Comparison of ENCODE assay signal across 21 cellular contexts in the genomic region with DNA sequence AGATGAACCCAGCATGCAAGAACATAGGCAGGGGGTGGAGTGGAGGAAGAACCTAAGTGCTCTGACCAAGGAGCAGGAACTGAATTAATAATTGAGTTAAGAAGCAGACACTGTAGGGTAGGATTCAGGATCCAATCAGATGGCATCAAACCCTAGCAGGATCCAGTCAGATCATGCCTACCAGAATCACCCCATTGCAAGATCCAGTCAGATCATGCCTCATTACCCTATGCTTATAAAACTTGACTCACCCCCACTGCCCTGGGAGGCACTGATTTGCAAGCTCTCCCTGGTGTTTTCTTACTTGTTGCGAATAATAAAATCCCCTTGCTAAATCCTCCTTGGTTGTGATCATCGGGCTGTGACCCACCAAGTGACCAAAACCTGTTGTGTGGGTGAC. TPM values are rescaled to one million over a fixed set of nuclear protein-coding genes. Genes with fewer than 3 reads are reported as not detected.
"Had no signal": no experiment of that assay in that cellular context is flagged by ENCODE, and none has a peak within 500 bp of the region (broad histone marks: within the 10 kb centered on the region; RNA-seq: fewer than 3 reads in every experiment).

No MANE protein-coding gene starts in this region.

- ATAC-seq: activated CD8-positive, alpha-beta T cell treated with anti-CD3 and anti-CD28 coated beads for 36 hours; activated T-helper 17 cell treated with anti-CD3 and anti-CD28 coated beads, Interleukin-2, amount 50 U/mL, for 72 hours; left lung; stimulated activated naive CD8-positive, alpha-beta T cell treated with anti-CD3 and anti-CD28 coated beads, Interleukin-15, Interleukin-2, amounts not matched to agents 100 U/mL and 50 U/mL, for 24 hours had no signal

- H3K36me3 Mint-ChIP-seq: activated naive CD8-positive, alpha-beta T cell treated with anti-CD3 and anti-CD28 coated beads for 36 hours had no signal

- H3K27ac ChIP-seq: cardiac muscle cell, esophagus squamous epithelium, left lung, tibial artery had no signal

- H3K27me3 ChIP-seq: cardiac muscle cell, esophagus squamous epithelium, left lung, tibial artery had no signal

- H3K27me3 Mint-ChIP-seq: activated B cell treated with CpG ODN at 0.5 μM for 24 hours; activated CD8-positive, alpha-beta T cell treated with anti-CD3 and anti-CD28 coated beads for 36 hours; activated naive CD8-positive, alpha-beta T cell treated with anti-CD3 and anti-CD28 coated beads for 36 hours; activated T-helper 17 cell treated with anti-CD3 and anti-CD28 coated beads, Interleukin-2, amount 50 U/mL, for 72 hours; dendritic cell treated with granulocyte-macrophage colony-stimulating factor and Interleukin-4, amounts not matched to agents 40 ng/mL and 50 ng/mL, for 4 days had no signal

- H3K27ac Mint-ChIP-seq: activated B cell treated with CpG ODN at 0.5 μM for 24 hours; activated CD8-positive, alpha-beta T cell treated with anti-CD3 and anti-CD28 coated beads for 36 hours; activated naive CD8-positive, alpha-beta T cell treated with anti-CD3 and anti-CD28 coated beads for 36 hours; activated T-helper 17 cell treated with anti-CD3 and anti-CD28 coated beads, Interleukin-2, amount 50 U/mL, for 72 hours; dendritic cell treated with granulocyte-macrophage colony-stimulating factor and Interleukin-4, amounts not matched to agents 40 ng/mL and 50 ng/mL, for 4 days had no signal

- DNase-seq: activated B cell treated with CpG ODN at 0.5 μM for 24 hours; activated CD4-positive, alpha-beta T cell treated with anti-CD3 and anti-CD28 coated beads for 48 hours; activated CD8-positive, alpha-beta T cell treated with anti-CD3 and anti-CD28 coated beads for 36 hours; activated naive CD4-positive, alpha-beta T cell; activated naive CD8-positive, alpha-beta T cell treated with anti-CD3 and anti-CD28 coated beads for 36 hours; activated T-cell treated with anti-CD3 and anti-CD28 coated beads, Interleukin-2, amount 50 U/mL, for 1 hour; amniotic stem cell; effector CD8-positive, alpha-beta T cell; esophagus squamous epithelium; glutamatergic neuron; hippocampal formation; islet precursor cell; left lung; stimulated activated naive CD8-positive, alpha-beta T cell treated with anti-CD3 and anti-CD28 coated beads, Interleukin-15, Interleukin-2, amounts not matched to agents 100 U/mL and 50 U/mL, for 24 hours; substantia nigra; tibial artery had no signal

- H3K4me1 ChIP-seq: esophagus squamous epithelium, left lung, tibial artery had no signal

- H3K9me3 Mint-ChIP-seq: activated naive CD8-positive, alpha-beta T cell treated with anti-CD3 and anti-CD28 coated beads for 36 hours had no signal

- H3K4me3 ChIP-seq: cardiac muscle cell, esophagus squamous epithelium, left lung, tibial artery had no signal

- H3K4me1 Mint-ChIP-seq: activated B cell treated with CpG ODN at 0.5 μM for 24 hours; activated naive CD8-positive, alpha-beta T cell treated with anti-CD3 and anti-CD28 coated beads for 36 hours; activated T-helper 17 cell treated with anti-CD3 and anti-CD28 coated beads, Interleukin-2, amount 50 U/mL, for 72 hours; neural crest cell had no signal

- H3K36me3 ChIP-seq: cardiac muscle cell, esophagus squamous epithelium, left lung, tibial artery had no signal

- H3K4me3 Mint-ChIP-seq: activated B cell treated with CpG ODN at 0.5 μM for 24 hours; activated CD8-positive, alpha-beta T cell treated with anti-CD3 and anti-CD28 coated beads for 36 hours; activated naive CD8-positive, alpha-beta T cell treated with anti-CD3 and anti-CD28 coated beads for 36 hours; activated T-helper 17 cell treated with anti-CD3 and anti-CD28 coated beads, Interleukin-2, amount 50 U/mL, for 72 hours; dendritic cell treated with granulocyte-macrophage colony-stimulating factor and Interleukin-4, amounts not matched to agents 40 ng/mL and 50 ng/mL, for 4 days; neural crest cell had no signal

- H3K9me3 ChIP-seq: esophagus squamous epithelium, left lung, tibial artery had no signal

RNA-seq across cellular contexts. Expression of a gene that starts 19.7 kb away (rescaled TPM):
- total RNA-seq: activated T-helper 17 cell treated with anti-CD3 and anti-CD28 coated beads, Interleukin-2, amount 50 U/mL, for 72 hours; chondrocyte; neural crest cell had no signal
